Comparison of ENCODE assay signal across 8 cellular contexts in the genomic region with DNA sequence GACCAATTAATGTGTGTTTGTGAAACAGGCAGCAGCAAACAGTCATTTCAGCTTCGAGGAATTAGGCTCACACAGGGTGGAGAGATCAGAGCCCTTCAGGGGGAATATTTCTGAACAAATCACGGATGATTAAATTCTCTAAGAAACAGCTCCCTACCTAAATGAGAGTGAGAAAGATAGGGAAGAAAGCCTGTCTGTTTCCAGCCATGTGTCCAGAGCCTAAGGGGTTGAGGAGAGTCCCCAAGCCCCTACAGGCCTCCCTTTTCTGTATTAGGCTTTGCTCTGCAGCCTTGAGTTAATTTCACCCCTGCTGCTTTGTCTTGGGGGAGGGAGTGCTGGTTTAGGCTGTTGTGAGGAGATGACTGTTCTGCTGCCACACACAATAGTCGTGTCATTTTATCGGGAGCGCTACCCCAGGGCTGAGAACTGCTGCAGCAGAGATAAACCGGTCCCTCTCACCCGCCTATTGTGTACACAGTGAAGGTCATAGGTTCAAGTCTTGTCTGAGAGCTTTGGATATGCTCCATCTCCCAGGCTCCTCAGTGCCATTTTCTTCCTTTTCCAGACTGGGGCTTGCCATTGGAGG. TPM values are rescaled to one million over a fixed set of nuclear protein-coding genes. Genes with fewer than 3 reads are reported as not detected.
DNase-seq lines count a peak whose midpoint lies in the region; ATAC-seq, FAIRE-seq and TF ChIP-seq lines count a peak whose summit lies in the region.

No MANE protein-coding gene starts in this region.

- H3K36me3 Mint-ChIP-seq in activated naive CD4-positive, alpha-beta T cell treated with anti-CD3 and anti-CD28 coated beads, Interleukin-2, amount 50 U/mL, for 72 hours: peaks cover 16 to 24% of the 10 kb centered on the region in 2 donors

- intact Hi-C loops in left cardiac atrium (cut with DNase I): loop anchor here in 1 of 2 donors (10.0 kb wide), 1 partner anchor 173 kb away; no protein-coding TSS in a partner anchor

- peak; percentile 81 for FAIRE-seq in GM12892 (lab: Jason Lieb, UNC)

- H3K9me3 Mint-ChIP-seq in activated naive CD4-positive, alpha-beta T cell treated with anti-CD3 and anti-CD28 coated beads, Interleukin-2, amount 50 U/mL, for 72 hours: no peaks in the 10 kb centered on the region

- peak; percentile 79 to 85 for ATAC-seq in activated naive CD4-positive, alpha-beta T cell treated with anti-CD3 and anti-CD28 coated beads, Interleukin-2, amount 50 U/mL, for 72 hours
- ATAC-seq in left cardiac atrium (peak; percentile 2 to 14), GM21381 (IDR thresholded peaks at IDR 0.05; ENCODE audit: unreplicated experiment) (no peak), HG02840 (IDR thresholded peaks at IDR 0.05; ENCODE audit: low FRiP score, unreplicated experiment) (no peak)

- DNase-seq in GM12892 (ENCODE audit: insufficient read length): peak; percentile 22
- peak; percentile 39 to 66 for DNase-seq in NCI-H2081 (lab: John Stamatoyannopoulos, UW)
- DNase-seq in activated naive CD4-positive, alpha-beta T cell treated with anti-CD3 and anti-CD28 coated beads, Interleukin-2, amount 50 U/mL, for 72 hours (ENCODE audit: low spot score in 2 of 2): peak; percentile 50 to 53
- DNase-seq in left cardiac atrium: no peak
- peak; percentile 67 for DNase-seq in pons (ENCODE audit: low spot score)
- no peak for DNase-seq in ACHN

- TF ChIP-seq POLR2A in GM12892 (IDR thresholded peaks at IDR 0.05; ENCODE audit: low read depth, low read length): no peak; the same call in 1 of the 2 replicates

- in situ Hi-C loops in ACHN (cut with HindIII; ENCODE audit: low pct_ligation_motif_present, low pct_unique_long_range_greater_than_20kb, low sequenced_read_pairs): no loop called here

- H3K27ac Mint-ChIP-seq in activated naive CD4-positive, alpha-beta T cell treated with anti-CD3 and anti-CD28 coated beads, Interleukin-2, amount 50 U/mL, for 72 hours: peak overlapping the region; percentile 91 to 96

RNA-seq across cellular contexts. Expression of a gene that starts 1.3 kb away (rescaled TPM):
- polyA plus RNA-seq in GM12892 (2012; ENCODE audit: missing spikeins): 13.5 TPM
- 10 to 100 TPM; 35.4 to 53.0 TPM for total RNA-seq in activated naive CD4-positive, alpha-beta T cell treated with anti-CD3 and anti-CD28 coated beads, Interleukin-2, amount 50 U/mL, for 72 hours
- total RNA-seq in left cardiac atrium: 10 to 100 TPM; 17.5 to 18.1 TPM

Comparison
In these comparisons a context has a peak if more than half of its experiments do, and no peak if none do; other contexts are left out.
1. DNase-seq: peak in GM12892 (single experiment), NCI-H2081 (2 of 2), activated naive CD4-positive, alpha-beta T cell treated with anti-CD3 and anti-CD28 coated beads, Interleukin-2, amount 50 U/mL, for 72 hours (2 of 2) and pons (single experiment); none in left cardiac atrium (single experiment) and ACHN (single experiment).
2. ATAC-seq: peak in activated naive CD4-positive, alpha-beta T cell treated with anti-CD3 and anti-CD28 coated beads, Interleukin-2, amount 50 U/mL, for 72 hours (2 of 2) and left cardiac atrium (2 of 2); none in GM21381 (single experiment) and HG02840 (single experiment).